ENCODE assay signal across 23 cellular contexts in genomic region chr5:169901896-169902295, GRCh38.
DNase-seq lines count a peak whose midpoint lies in the region; ATAC-seq, FAIRE-seq and TF ChIP-seq lines count a peak whose summit lies in the region.
"Had no signal": no experiment of that assay in that cellular context is flagged by ENCODE, and none has a peak within 500 bp of the region (broad histone marks: within the 10 kb centered on the region; RNA-seq: fewer than 3 reads in every experiment).

No MANE protein-coding gene starts in this region.

- no peak overlapping the region; the same call in 1 of the 2 replicates for H3K27ac ChIP-seq in BLaER1
- no peak overlapping the region for H3K27ac ChIP-seq in GM12878 (ENCODE audit: control insufficient read depth, insufficient read depth)
- H3K27ac ChIP-seq in hepatocyte = no peak overlapping the region
- H3K27ac ChIP-seq: left ventricle myocardium inferior had no signal

- intact Hi-C loops in GM12878 (cut with micrococcal nuclease; ENCODE audit: unreplicated experiment) = loop anchor here (10.0 kb wide), 1 partner anchor 197 kb away; no protein-coding TSS in a partner anchor

- H3K36me3 ChIP-seq in BLaER1 = 0 out of 2 replicates have a peak, but pooled peaks cover 4% of the 10 kb centered on the region
- peaks cover 6 to 17% of the 10 kb centered on the region in 2 experiments; a peak in 2 of 4 replicates for H3K36me3 ChIP-seq in GM12878 (ENCODE audit: control insufficient read depth in 2 of 2, insufficient read depth in 2 of 2, low read length in 1 of 2)
- H3K36me3 ChIP-seq in hepatocyte (replicated peaks; ENCODE audit: insufficient read depth, low read depth) = no peaks in the 10 kb centered on the region
- H3K36me3 ChIP-seq: HAP-1, left ventricle myocardium inferior had no signal

- no peak for TF ChIP-seq EP300 in GM12878 (IDR thresholded peaks at IDR 0.05; ENCODE audit: borderline replicate concordance in 1 of 2, control insufficient read depth in 1 of 2, low read depth in 2 of 2, low read length in 2 of 2)

- H3K9me2 ChIP-seq in hepatocyte (replicated peaks; ENCODE audit: insufficient read depth) = no peaks in the 10 kb centered on the region

- TF ChIP-seq RAD21 in GM12878 (IDR thresholded peaks at IDR 0.05; ENCODE audit: insufficient read depth, low read depth, low read length) = no peak

- ATAC-seq in GM18520 (IDR thresholded peaks at IDR 0.05; ENCODE audit: unreplicated experiment) (peak; percentile 57), HG03378 (IDR thresholded peaks at IDR 0.05; ENCODE audit: unreplicated experiment) (peak; percentile 52), GM12878 (peak; percentile 48), esophagus mucosa (no peak)
- ATAC-seq: Right ventricle myocardium inferior, WTC11 had no signal

- peaks cover 29% of the 10 kb centered on the region for H3K4me1 ChIP-seq in BLaER1
- 0 out of 2 replicates have a peak, but pooled peaks cover 3% of the 10 kb centered on the region for H3K4me1 ChIP-seq in GM12878 (ENCODE audit: control insufficient read depth, insufficient read depth, low read length)
- H3K4me1 ChIP-seq in hepatocyte (ENCODE audit: insufficient read depth) = no peaks in the 10 kb centered on the region
- H3K4me1 ChIP-seq: Caco-2, HAP-1, left ventricle myocardium inferior had no signal

- H4K20me1 ChIP-seq in BLaER1 (peaks cover 18% of the 10 kb centered on the region), GM12878 (ENCODE audit: control insufficient read depth, insufficient read depth) (0 out of 2 replicates have a peak, but pooled peaks cover 2% of the 10 kb centered on the region), hepatocyte (ENCODE audit: insufficient read depth, poor library complexity, severe bottlenecking) (no peaks in the 10 kb centered on the region)

- H3K27me3 ChIP-seq in BLaER1 (no peaks in the 10 kb centered on the region), GM12878 (replicated peaks in 1 of 2; ENCODE audit: control insufficient read depth in 2 of 2, insufficient read depth in 2 of 2, low read length in 1 of 2) (no peaks in the 10 kb centered on the region), hepatocyte (no peaks in the 10 kb centered on the region)

- no peaks in the 10 kb centered on the region for H3K9me3 ChIP-seq in BLaER1
- no peaks in the 10 kb centered on the region for H3K9me3 ChIP-seq in GM12878 (replicated peaks; ENCODE audit: control insufficient read depth, insufficient read depth, low read length)
- no peaks in the 10 kb centered on the region for H3K9me3 ChIP-seq in hepatocyte (ENCODE audit: low read depth)
- H3K9me3 ChIP-seq: Caco-2, HAP-1, left ventricle myocardium inferior had no signal

- POLR2A ChIA-PET in GM12878 (lab: Charles Lee) = no interaction called here

- 15% methylated on average over 2 of the region's 2 CpGs for WGBS in GM12878 (ENCODE audit: insufficient coverage, insufficient replicate concordance, low lambda C conversion rate, missing lambda C conversion rate)
- WGBS in hepatocyte (ENCODE audit: low lambda C conversion rate, missing lambda C conversion rate) = 81% methylated on average over 2 of the region's 2 CpGs

- no TSS peak for BruUV-seq in GM12878 (replicated peaks; lab: Mats Ljungman, UMichigan)

- no peak overlapping the region for H3K9ac ChIP-seq in BLaER1
- H3K9ac ChIP-seq in GM12878 (ENCODE audit: control insufficient read depth, insufficient read depth, low read length) = no peak overlapping the region

- H3K4me3 ChIP-seq in BLaER1 (no peak overlapping the region), GM12878 (no peak overlapping the region), hepatocyte (no peak overlapping the region)
- H3K4me3 ChIP-seq: HAP-1, left ventricle myocardium inferior had no signal

- in situ Hi-C loops in GM12878 (cut with MboI) = no loop called here

- H3K4me2 ChIP-seq in BLaER1 (peak overlapping the region; percentile 59), GM12878 (ENCODE audit: control insufficient read depth, insufficient read depth) (no peak overlapping the region), hepatocyte (no peak overlapping the region)

- H3K79me2 ChIP-seq in GM12878 (ENCODE audit: control insufficient read depth, insufficient read depth, low read length) (no peaks in the 10 kb centered on the region), hepatocyte (no peaks in the 10 kb centered on the region)

- TF ChIP-seq POLR2A in GM12878 (IDR thresholded peaks at IDR 0.05; ENCODE audit: low read depth, low read length) = no peak

- H2AFZ ChIP-seq in GM12878 (ENCODE audit: control insufficient read depth, low read depth, low read length) = no peak overlapping the region
- no peak overlapping the region for H2AFZ ChIP-seq in hepatocyte

- TF ChIP-seq CTCF in GM12878 (IDR thresholded peaks at IDR 0.05 in 2 of 3, conservative IDR thresholded peaks at IDR 0.05 in 1 of 3; ENCODE audit: control insufficient read depth in 2 of 3, extremely low read depth in 1 of 3, insufficient read depth in 1 of 3, low read depth in 3 of 3, low read length in 3 of 3) (no peak), hepatocyte (IDR thresholded peaks at IDR 0.05; ENCODE audit: poor library complexity) (no peak)

- CTCF ChIA-PET in GM12878 (lab: Yijun Ruan, JAX) = interaction anchor here (0.9 to 1.2 kb wide), 2 partner anchors 60 to 79 kb away, joined by 3 to 4 read pairs; partner anchors contain the start of gene INSYN2B

- SMC1A ChIA-PET in GM12878 (lab: Charles Lee; ENCODE audit: uncharacterized antibody, unreplicated experiment) = interaction anchor here (1.0 to 2.3 kb wide), 4 partner anchors 9 to 123 kb away, joined by 3 to 12 read pairs (median 5); no protein-coding TSS in a partner anchor

- RAD21 ChIA-PET in GM12878 (lab: Charles Lee; ENCODE audit: unreplicated experiment) = interaction anchor here (1.1 to 1.6 kb wide), 2 partner anchors 95 to 97 kb away, joined by 5 to 7 read pairs; no protein-coding TSS in a partner anchor

- no peak for FAIRE-seq in GM12878 (lab: Jason Lieb, UNC)
- FAIRE-seq: islet of Langerhans had no signal

- DNase-seq in GM12878 (ENCODE audit: low read depth, low spot score) = peak; percentile 15
- no peak for DNase-seq in NK-92 treated with Interleukin-12 subunit alpha and Interleukin-12 subunit beta, amount 100 ng/mL, for 24 hours (lab: John Stamatoyannopoulos, UW)
- DNase-seq in hepatocyte (ENCODE audit: low spot score) = no peak
- DNase-seq in NCI-H1092 (lab: John Stamatoyannopoulos, UW) = no peak
- DNase-seq: activated CD4-positive, alpha-beta memory T cell treated with anti-CD3 and anti-CD28 coated beads for 36 hours; activated effector memory CD4-positive, alpha-beta T cell treated with anti-CD3 and anti-CD28 coated beads, Interleukin-2, amount 50 U/mL, for 16 hours; Caco-2; DMS79 treated with DMSO at 0.1 percent for 48 hours; endodermal cell; left ventricle myocardium inferior; naive B cell; NCI-H2081; NCI-H226; substantia nigra; T-helper 9 cell had no signal

TF ChIP-seq in GM12878, 131 proteins besides CTCF, POLR2A, EP300 and RAD21:
- TF ChIP-seq TARDBP (IDR thresholded peaks at IDR 0.05; ENCODE audit: borderline replicate concordance) (no peak), RUNX3 (IDR thresholded peaks at IDR 0.05; ENCODE audit: low read length) (peak; percentile 58), NR2C1 (IDR thresholded peaks at IDR 0.05) (no peak), HDGF (IDR thresholded peaks at IDR 0.05) (no peak), ZNF24 (IDR thresholded peaks at IDR 0.05) (no peak), ZSCAN29 (IDR thresholded peaks at IDR 0.05) (no peak), PKNOX1 (IDR thresholded peaks at IDR 0.05) (peak; percentile 62; the same call in 1 of the 2 replicates), NRF1 (conservative IDR thresholded peaks at IDR 0.05; ENCODE audit: low read depth, low read length) (no peak), RFX5 (IDR thresholded peaks at IDR 0.05; ENCODE audit: low read depth, low read length) (no peak), TCF7 (IDR thresholded peaks at IDR 0.05; ENCODE audit: borderline replicate concordance) (no peak), DPF2 (IDR thresholded peaks at IDR 0.05) (no peak), EED (IDR thresholded peaks at IDR 0.05; ENCODE audit: low read depth) (no peak), SIN3A (IDR thresholded peaks at IDR 0.05; ENCODE audit: low read depth, low read length) (no peak), ZNF384 (IDR thresholded peaks at IDR 0.05; ENCODE audit: borderline replicate concordance, low read depth, low read length) (no peak), NR2F1 (conservative IDR thresholded peaks at IDR 0.05) (peak; percentile 66), SUZ12 (IDR thresholded peaks at IDR 0.05; ENCODE audit: unreplicated experiment) (no peak)
